11 cellular contexts compared by ENCODE assay signal in genomic region chr20:25669826-25670422, GRCh38. TPM values are rescaled to one million over a fixed set of nuclear protein-coding genes. Genes with fewer than 3 reads are reported as not detected.
DNase-seq lines count a peak whose midpoint lies in the region; ATAC-seq and TF ChIP-seq lines count a peak whose summit lies in the region.
"Had no signal": no experiment of that assay in that cellular context is flagged by ENCODE, and none has a peak within 500 bp of the region (broad histone marks: within the 10 kb centered on the region; RNA-seq: fewer than 3 reads in every experiment).

No MANE protein-coding gene starts in this region.

- no peak overlapping the region for H3K9ac ChIP-seq in IMR-90 (ENCODE audit: low read depth, low read length)

- peaks cover 4% of the 10 kb centered on the region; the same call in 1 of the 2 replicates for H3K9me1 ChIP-seq in IMR-90 (ENCODE audit: insufficient read depth, low read length)

- no peak overlapping the region for H2AK9ac ChIP-seq in IMR-90 (replicated peaks; ENCODE audit: low read depth, low read length, poor library complexity)

- no peak overlapping the region for H3K14ac ChIP-seq in IMR-90 (replicated peaks; ENCODE audit: low read depth, low read length)

- H3K56ac ChIP-seq in IMR-90 (ENCODE audit: extremely low read depth, insufficient read depth, low read length) = no peak overlapping the region

- H3K27me3 ChIP-seq in IMR-90 (ENCODE audit: control insufficient read depth, insufficient read depth, low read length) (no peaks in the 10 kb centered on the region), left lung (no peaks in the 10 kb centered on the region)
- H3K27me3 ChIP-seq: pancreas had no signal

- H2BK5ac ChIP-seq in IMR-90 (ENCODE audit: low read depth, low read length, poor library complexity, severe bottlenecking) = no peak overlapping the region

- H3K4me2 ChIP-seq in IMR-90 (ENCODE audit: low read depth, low read length) = no peak overlapping the region

- no CpG with 5 or more reads among the region's 7 CpGs for WGBS in IMR-90 (ENCODE audit: extremely low coverage in 2 of 2, insufficient read length in 1 of 2), 2 experiments

- H3K79me1 ChIP-seq in IMR-90 (ENCODE audit: low read depth in 1 of 2, low read length in 2 of 2) = peaks cover 3 to 5% of the 10 kb centered on the region in 2 experiments; a peak in 1 of 4 replicates

- intact Hi-C loops in IMR-90 (cut with micrococcal nuclease) = no loop called here
- intact Hi-C loops in left lung (cut with DNase I) = no loop called here
- intact Hi-C loops in Calu3 (cut with micrococcal nuclease; ENCODE audit: unreplicated experiment) = no loop called here

- dilution Hi-C loops in IMR-90 (cut with HindIII; ENCODE audit: low sequenced_read_pairs, unreplicated experiment) = no loop called here

- H3K4me3 Mint-ChIP-seq in activated T-cell treated with anti-CD3 and anti-CD28 coated beads, Interleukin-2, amount 50 U/mL, for 72 hours = no peak overlapping the region
- H3K4me3 Mint-ChIP-seq in Calu3 (ENCODE audit: low read depth, unreplicated experiment) = no peak overlapping the region

- TF ChIP-seq POLR2A in IMR-90 (IDR thresholded peaks at IDR 0.05; ENCODE audit: low read depth, low read length) = no peak

- DNase-seq in AG20443 (ENCODE audit: low spot score) (peak; percentile 73), IMR-90 (peak; percentile 87), cardiac fibroblast (ENCODE audit: low read depth in 2 of 2) (peak; percentile 61 to 79), left lung (no peak), Calu3 (no peak)
- DNase-seq in activated T-cell treated with anti-CD3 and anti-CD28 coated beads, Interleukin-2, amount 50 U/mL, for 72 hours = no peak
- no peak for DNase-seq in activated naive CD4-positive, alpha-beta T cell (lab: John Stamatoyannopoulos, UW)
- DNase-seq in activated CD8-positive, alpha-beta memory T cell treated with anti-CD3 and anti-CD28 coated beads, Interleukin-2, amount 50 U/mL, for 4 hours = no peak
- DNase-seq: caudate nucleus, MV-4-11, pancreas had no signal

- H3K27me3 Mint-ChIP-seq in activated T-cell treated with anti-CD3 and anti-CD28 coated beads, Interleukin-2, amount 50 U/mL, for 72 hours (ENCODE audit: low read depth) = no peaks in the 10 kb centered on the region
- no peaks in the 10 kb centered on the region for H3K27me3 Mint-ChIP-seq in Calu3 (ENCODE audit: unreplicated experiment)

- POLR2A ChIA-PET in IMR-90 (lab: Charles Lee; ENCODE audit: unreplicated experiment) = no interaction called here

- TF ChIP-seq CTCF in IMR-90 (conservative IDR thresholded peaks at IDR 0.05; ENCODE audit: low read depth, low read length) = 0 out of 2 replicates have a peak, but pooled peaks have one; percentile 14
- peak; percentile 26 for TF ChIP-seq CTCF in cardiac fibroblast (IDR thresholded peaks at IDR 0.05; ENCODE audit: low read depth, low read length)
- TF ChIP-seq CTCF in left lung (IDR thresholded peaks at IDR 0.05) = no peak
- TF ChIP-seq CTCF in Calu3 (IDR thresholded peaks at IDR 0.05; ENCODE audit: unreplicated experiment) = no peak

- no peak for TF ChIP-seq RAD21 in IMR-90 (IDR thresholded peaks at IDR 0.05; ENCODE audit: low read length)

- no peak overlapping the region for H2BK120ac ChIP-seq in IMR-90 (ENCODE audit: low read depth, low read length)

- H3K4ac ChIP-seq in IMR-90 (ENCODE audit: low read depth, low read length) = no peak overlapping the region

- CTCF ChIA-PET in IMR-90 (lab: Yijun Ruan, JAX) (no interaction called here), Calu3 (lab: Charles Lee) (no interaction called here)

- H3K36me3 ChIP-seq in IMR-90 (ENCODE audit: control insufficient read depth, insufficient read depth, low read length) = peaks cover 15% of the 10 kb centered on the region
- H3K36me3 ChIP-seq in left lung = peaks cover 0 to 24% of the 10 kb centered on the region in 2 donors

- no peaks in the 10 kb centered on the region for H3K9me3 ChIP-seq in IMR-90 (ENCODE audit: control insufficient read depth, insufficient read depth, low read length)
- no peaks in the 10 kb centered on the region for H3K9me3 ChIP-seq in left lung
- H3K9me3 ChIP-seq: pancreas had no signal

- no peak overlapping the region for H2BK15ac ChIP-seq in IMR-90 (ENCODE audit: low read depth, low read length)

- no peak overlapping the region for H4K91ac ChIP-seq in IMR-90 (ENCODE audit: insufficient read depth, low read depth, low read length)

- H2AK5ac ChIP-seq in IMR-90 (ENCODE audit: low read depth, low read length) = no peak overlapping the region

- ATAC-seq in IMR-90 (ENCODE audit: low read depth) (peak; percentile 94), left lung (peak; percentile 34)
- ATAC-seq in activated T-cell treated with anti-CD3 and anti-CD28 coated beads, Interleukin-2, amount 50 U/mL, for 72 hours (replicated peaks in 1 of 2) = no peak

- H2AFZ ChIP-seq in IMR-90 (replicated peaks; ENCODE audit: low read length, poor library complexity) = peak overlapping the region; percentile 28

- no peak overlapping the region for H3K27ac Mint-ChIP-seq in activated T-cell treated with anti-CD3 and anti-CD28 coated beads, Interleukin-2, amount 50 U/mL, for 72 hours
- H3K27ac Mint-ChIP-seq in Calu3 (ENCODE audit: unreplicated experiment) = no peak overlapping the region

- H3K4me1 ChIP-seq in IMR-90 (ENCODE audit: control insufficient read depth, insufficient read depth, low read length) (peaks cover 2% of the 10 kb centered on the region; the same call in 1 of the 2 replicates), left lung (no peaks in the 10 kb centered on the region)
- H3K4me1 ChIP-seq: pancreas had no signal

- H3K4me1 Mint-ChIP-seq in activated T-cell treated with anti-CD3 and anti-CD28 coated beads, Interleukin-2, amount 50 U/mL, for 72 hours (ENCODE audit: low read depth) = no peaks in the 10 kb centered on the region
- no peaks in the 10 kb centered on the region for H3K4me1 Mint-ChIP-seq in Calu3 (ENCODE audit: low read depth, unreplicated experiment)

- no peak overlapping the region for H4K8ac ChIP-seq in IMR-90 (ENCODE audit: low read depth in 2 of 2, low read length in 2 of 2)

- no peak overlapping the region for H3K4me3 ChIP-seq in IMR-90 (ENCODE audit: insufficient read depth, low read depth, low read length)
- H3K4me3 ChIP-seq in cardiac fibroblast (replicated peaks in 1 of 2; ENCODE audit: low read depth in 2 of 2, low read length in 2 of 2) = no peak overlapping the region
- H3K4me3 ChIP-seq in left lung = no peak overlapping the region
- H3K4me3 ChIP-seq: pancreas had no signal

- H3K36me3 Mint-ChIP-seq in activated T-cell treated with anti-CD3 and anti-CD28 coated beads, Interleukin-2, amount 50 U/mL, for 72 hours (ENCODE audit: insufficient read depth in 2 of 2) = peaks cover 8 to 13% of the 10 kb centered on the region in 2 donors
- no peaks in the 10 kb centered on the region for H3K36me3 Mint-ChIP-seq in Calu3 (ENCODE audit: insufficient read depth, unreplicated experiment)

- H3K9me3 Mint-ChIP-seq in activated T-cell treated with anti-CD3 and anti-CD28 coated beads, Interleukin-2, amount 50 U/mL, for 72 hours = no peaks in the 10 kb centered on the region
- no peaks in the 10 kb centered on the region for H3K9me3 Mint-ChIP-seq in Calu3 (ENCODE audit: low read depth, unreplicated experiment)

- peaks cover 5% of the 10 kb centered on the region; the same call in 1 of the 2 replicates for H4K20me1 ChIP-seq in IMR-90 (ENCODE audit: insufficient read depth, low read length)

- no TSS peak for BruUV-seq in IMR-90 (replicated peaks; lab: Mats Ljungman, UMichigan)
- no TSS peak for BruUV-seq in Calu3 (replicated peaks; lab: Mats Ljungman, UMichigan)

- in situ Hi-C loops in IMR-90 (cut with MboI; ENCODE audit: low sequenced_read_pairs) = loop anchor here (25.0 kb wide), 1 partner anchor 158 kb away; no protein-coding TSS in a partner anchor

- H4K5ac ChIP-seq in IMR-90 (ENCODE audit: low read depth, low read length) = no peak overlapping the region

- no peak overlapping the region for H2BK20ac ChIP-seq in IMR-90 (ENCODE audit: low read depth, low read length)

- no peak overlapping the region for H3K23ac ChIP-seq in IMR-90 (ENCODE audit: low read depth, low read length)

- H3K27ac ChIP-seq in IMR-90 (ENCODE audit: insufficient read depth, low read length) = peak overlapping the region; percentile 2; the same call in 1 of the 2 replicates
- H3K27ac ChIP-seq in left lung = no peak overlapping the region
- H3K27ac ChIP-seq: pancreas had no signal

- H3K18ac ChIP-seq in IMR-90 (ENCODE audit: low read depth, low read length) = no peak overlapping the region

TF ChIP-seq in IMR-90, 13 proteins besides CTCF, POLR2A, EP300 and RAD21:
- TF ChIP-seq SMC3 (IDR thresholded peaks at IDR 0.05; ENCODE audit: low read depth, low read length) (0 out of 2 replicates have a peak, but pooled peaks have one; percentile 2), CEBPB (IDR thresholded peaks at IDR 0.05; ENCODE audit: low read depth, low read length) (peak; percentile 97), USF2 (IDR thresholded peaks at IDR 0.05; ENCODE audit: low read depth, low read length) (no peak)

RNA-seq across cellular contexts. Expression of gene ZNF337, which starts 26.7 kb away (rescaled TPM):
- total RNA-seq in IMR-90 (2012; rRNA removed) (15.8 and 16.5 TPM in 2 replicates), left lung (10 to 100 TPM in 1 of 2 donors, 1 to 10 TPM in 1; 9.5 to 12.3 TPM), Calu3 (2022) (6.6 and 7.3 TPM in 2 replicates)
- 8.5 and 10.4 TPM in 2 replicates for polyA plus RNA-seq in IMR-90 (2012; rRNA removed)
- 1.7 and 3.4 TPM in 2 replicates for polyA plus RNA-seq in IMR-90 (2012; cell fraction: cytosol; rRNA removed)
- polyA plus RNA-seq in IMR-90 (2012; cell fraction: nucleus; rRNA removed; ENCODE audit: low replicate concordance) = 22.7 and 110 TPM in 2 replicates
- total RNA-seq in activated T-cell treated with anti-CD3 and anti-CD28 coated beads, Interleukin-2, amount 50 U/mL, for 72 hours = 10 to 100 TPM; 16.2 to 20.2 TPM

RNA-seq across cellular contexts. Expression of gene NANP, which starts 46.1 kb away (rescaled TPM):
- total RNA-seq in IMR-90 (2012; rRNA removed) (7.2 and 10.0 TPM in 2 replicates), left lung (1 to 10 TPM; 4.7 to 7.4 TPM), Calu3 (2022) (1.6 and 2.5 TPM in 2 replicates)
- 4.0 and 4.9 TPM in 2 replicates for polyA plus RNA-seq in IMR-90 (2012; rRNA removed)
- 1.0 and 1.7 TPM in 2 replicates for polyA plus RNA-seq in IMR-90 (2012; cell fraction: cytosol; rRNA removed)
- 0.32 and 1.8 TPM in 2 replicates for polyA plus RNA-seq in IMR-90 (2012; cell fraction: nucleus; rRNA removed; ENCODE audit: low replicate concordance)
- 1 to 10 TPM; 3.8 to 4.3 TPM for total RNA-seq in activated T-cell treated with anti-CD3 and anti-CD28 coated beads, Interleukin-2, amount 50 U/mL, for 72 hours

Comparison
In these comparisons a context has a peak if more than half of its experiments do, and no peak if none do; other contexts are left out.
1. DNase-seq: peak in AG20443 (single experiment), IMR-90 (single experiment) and cardiac fibroblast (2 of 2); none in left lung (0 of 2), activated T-cell treated with anti-CD3 and anti-CD28 coated beads, Interleukin-2, amount 50 U/mL, for 72 hours (0 of 2), activated naive CD4-positive, alpha-beta T cell (0 of 4), Calu3 (single experiment) and activated CD8-positive, alpha-beta memory T cell treated with anti-CD3 and anti-CD28 coated beads, Interleukin-2, amount 50 U/mL, for 4 hours (single experiment).
2. ATAC-seq: peak in IMR-90 (single experiment) and left lung (single experiment); none in activated T-cell treated with anti-CD3 and anti-CD28 coated beads, Interleukin-2, amount 50 U/mL, for 72 hours (0 of 2).
3. CTCF ChIP-seq: peak in IMR-90 (single experiment) and cardiac fibroblast (single experiment); none in left lung (0 of 2) and Calu3 (single experiment).